In the genomic region with DNA sequence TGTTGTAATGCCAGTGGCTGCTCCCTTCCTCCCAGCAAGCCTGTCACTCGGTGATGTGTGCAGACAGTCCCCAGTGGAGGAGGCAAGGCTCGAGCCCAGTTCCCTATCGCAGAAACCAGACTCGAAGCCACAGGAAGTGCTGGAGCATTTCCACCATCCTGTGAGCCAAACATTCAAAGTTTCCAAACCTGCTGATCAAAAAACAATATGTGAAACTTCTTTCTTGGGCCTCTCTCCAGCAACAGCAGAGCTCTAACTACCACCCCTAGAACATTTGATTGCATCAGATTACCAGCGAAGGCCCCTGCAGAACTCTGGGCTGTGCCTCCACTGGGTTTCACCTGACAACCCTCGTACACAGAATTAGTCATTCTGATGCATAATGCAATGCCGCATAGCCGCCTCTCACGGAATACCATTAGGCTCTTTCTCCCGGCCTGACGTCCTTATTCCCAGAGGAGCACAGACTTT, we compare ENCODE assay signal across 8 cellular contexts.
DNase-seq lines count a peak whose midpoint lies in the region; ATAC-seq, FAIRE-seq and TF ChIP-seq lines count a peak whose summit lies in the region.

No MANE protein-coding gene starts in this region.

- ATAC-seq in HG02588 (IDR thresholded peaks at IDR 0.05; ENCODE audit: unreplicated experiment) = peak; percentile 35
- peak; percentile 22 for ATAC-seq in T-helper 17 cell
- ATAC-seq in lower lobe of right lung = peak; percentile 87 to 90
- ATAC-seq in stimulated activated naive B cell treated with anti-CD40 and anti-IgM and Interleukin-4, amounts not matched to agents 10 μg/mL and 1 μg/mL and 100 μg/mL, for 72 hours (replicated peaks) = peak; percentile 75 to 78

- peaks cover 76% of the 10 kb centered on the region for H3K4me1 ChIP-seq in lower lobe of right lung

- peaks cover 0 to 1% of the 10 kb centered on the region in 2 donors for H3K9me3 Mint-ChIP-seq in stimulated activated naive B cell treated with anti-CD40 and anti-IgM and Interleukin-4, amounts not matched to agents 10 μg/mL and 1 μg/mL and 100 μg/mL, for 72 hours

- peak overlapping the region; percentile 75 for H3K27ac ChIP-seq in lower lobe of right lung

- H3K4me1 Mint-ChIP-seq in T-helper 17 cell = peaks cover 68% of the 10 kb centered on the region
- peaks cover 45 to 57% of the 10 kb centered on the region in 2 donors for H3K4me1 Mint-ChIP-seq in stimulated activated naive B cell treated with anti-CD40 and anti-IgM and Interleukin-4, amounts not matched to agents 10 μg/mL and 1 μg/mL and 100 μg/mL, for 72 hours

- H3K27ac Mint-ChIP-seq in T-helper 17 cell = peak overlapping the region; percentile 84
- peak overlapping the region; percentile 94 for H3K27ac Mint-ChIP-seq in stimulated activated naive B cell treated with anti-CD40 and anti-IgM and Interleukin-4, amounts not matched to agents 10 μg/mL and 1 μg/mL and 100 μg/mL, for 72 hours

- TF ChIP-seq CTCF in cardiac fibroblast (IDR thresholded peaks at IDR 0.05; ENCODE audit: low read depth, low read length) = no peak
- TF ChIP-seq CTCF in lower lobe of right lung (IDR thresholded peaks at IDR 0.05) = no peak

- H3K36me3 Mint-ChIP-seq in T-helper 17 cell (ENCODE audit: low read depth) = peaks cover 2% of the 10 kb centered on the region
- H3K36me3 Mint-ChIP-seq in stimulated activated naive B cell treated with anti-CD40 and anti-IgM and Interleukin-4, amounts not matched to agents 10 μg/mL and 1 μg/mL and 100 μg/mL, for 72 hours = peaks cover 0 to 2% of the 10 kb centered on the region in 2 donors

- H3K27me3 Mint-ChIP-seq in T-helper 17 cell = no peaks in the 10 kb centered on the region
- H3K27me3 Mint-ChIP-seq in stimulated activated naive B cell treated with anti-CD40 and anti-IgM and Interleukin-4, amounts not matched to agents 10 μg/mL and 1 μg/mL and 100 μg/mL, for 72 hours = no peaks in the 10 kb centered on the region

- H3K4me3 ChIP-seq in cardiac fibroblast (replicated peaks in 1 of 2; ENCODE audit: low read depth in 2 of 2, low read length in 2 of 2) (no peak overlapping the region), lower lobe of right lung (no peak overlapping the region)

- DNase-seq in T-helper 17 cell = no peak
- DNase-seq in cardiac fibroblast (ENCODE audit: low read depth in 2 of 2) = peak; percentile 19 to 86
- peak; percentile 77 for DNase-seq in lower lobe of right lung
- peak; percentile 41 for DNase-seq in stimulated activated naive B cell treated with anti-CD40 and anti-IgM and Interleukin-4, amounts not matched to agents 10 μg/mL and 1 μg/mL and 100 μg/mL, for 72 hours
- DNase-seq in RCC 7860 (ENCODE audit: low spot score) = no peak
- DNase-seq in ecto neural progenitor cell (ENCODE audit: low spot score) = no peak
- DNase-seq in NCI-H226 = no peak

- no peaks in the 10 kb centered on the region for H3K36me3 ChIP-seq in lower lobe of right lung

- no peaks in the 10 kb centered on the region for H3K27me3 ChIP-seq in lower lobe of right lung (ENCODE audit: low read depth)

- FAIRE-seq in RCC 7860 (lab: Jason Lieb, UNC) = no peak

- no peaks in the 10 kb centered on the region for H3K9me3 ChIP-seq in T-helper 17 cell (ENCODE audit: control insufficient read depth, low read length, poor library complexity, severe bottlenecking)
- H3K9me3 ChIP-seq in lower lobe of right lung = no peaks in the 10 kb centered on the region

- H3K4me3 Mint-ChIP-seq in T-helper 17 cell = peak overlapping the region; percentile 85
- H3K4me3 Mint-ChIP-seq in stimulated activated naive B cell treated with anti-CD40 and anti-IgM and Interleukin-4, amounts not matched to agents 10 μg/mL and 1 μg/mL and 100 μg/mL, for 72 hours = peak overlapping the region; percentile 73 to 78

- intact Hi-C loops in lower lobe of right lung (cut with DNase I) = no loop called here

Comparison
In these comparisons a context has a peak if more than half of its experiments do, and no peak if none do; other contexts are left out.
1. ATAC-seq: peak in every context shown above with its lines; median percentile 88 in lower lobe of right lung; 76 in stimulated activated naive B cell treated with anti-CD40 and anti-IgM and Interleukin-4, amounts not matched to agents 10 μg/mL and 1 μg/mL and 100 μg/mL, for 72 hours; 35 in HG02588; 22 in T-helper 17 cell.
2. DNase-seq: peak in cardiac fibroblast (2 of 2), lower lobe of right lung (single experiment) and stimulated activated naive B cell treated with anti-CD40 and anti-IgM and Interleukin-4, amounts not matched to agents 10 μg/mL and 1 μg/mL and 100 μg/mL, for 72 hours (single experiment); none in T-helper 17 cell (0 of 3), RCC 7860 (single experiment), ecto neural progenitor cell (single experiment) and NCI-H226 (single experiment).